In genomic region chr12:117084405-117085317, GRCh38 we compare ENCODE assay signal across 2 cellular contexts.
TF ChIP-seq lines count a peak whose summit lies in the region.

No MANE protein-coding gene starts in this region.

TF ChIP-seq in H1, 55 proteins besides CTCF, POLR2A, EP300 and RAD21:
- TF ChIP-seq CHD1 (IDR thresholded peaks at IDR 0.05; ENCODE audit: low read depth, low read length): no peak
- TF ChIP-seq RXRA (IDR thresholded peaks at IDR 0.05; ENCODE audit: insufficient read depth, low read depth, low read length): no peak
- TF ChIP-seq JUN (IDR thresholded peaks at IDR 0.05; ENCODE audit: low read depth, low read length): no peak
- TF ChIP-seq ATF2 (IDR thresholded peaks at IDR 0.05; ENCODE audit: low read length): no peak
- no peak for TF ChIP-seq SUZ12 (IDR thresholded peaks at IDR 0.05; ENCODE audit: low read length)
- TF ChIP-seq POU5F1 (IDR thresholded peaks at IDR 0.05; ENCODE audit: low read depth, low read length): no peak
- no peak for TF ChIP-seq ZNF274 (IDR thresholded peaks at IDR 0.05; ENCODE audit: borderline replicate concordance, extremely low read depth, low read length)
- no peak for TF ChIP-seq CHD7 (IDR thresholded peaks at IDR 0.05; ENCODE audit: insufficient replicate concordance, low read length)
- TF ChIP-seq SIRT6 (IDR thresholded peaks at IDR 0.05; ENCODE audit: low read length): no peak
- no peak for TF ChIP-seq CEBPB (IDR thresholded peaks at IDR 0.05; ENCODE audit: low read depth, low read length)
- TF ChIP-seq GTF2F1 (IDR thresholded peaks at IDR 0.05; ENCODE audit: borderline replicate concordance, low read depth, low read length): no peak
- TF ChIP-seq E2F6 (IDR thresholded peaks at IDR 0.05): no peak

TF ChIP-seq in HepG2, 621 proteins besides CTCF, POLR2A, EP300 and RAD21 (continues in another document):
- TF ChIP-seq ZNF687 (CRISPR knock-in tag; IDR thresholded peaks at IDR 0.05): peak; percentile 88
- TF ChIP-seq TSC22D2 (CRISPR knock-in tag; IDR thresholded peaks at IDR 0.05; ENCODE audit: borderline replicate concordance): no peak
- peak; percentile 66; the same call in 1 of the 2 replicates for TF ChIP-seq RXRA (CRISPR knock-in tag; IDR thresholded peaks at IDR 0.05)
- TF ChIP-seq RBM22 (optimal IDR thresholded peaks at IDR 0.05; ENCODE audit: low read length): peak; percentile 65
- peak; percentile 46 for TF ChIP-seq FOXP4 (CRISPR knock-in tag; IDR thresholded peaks at IDR 0.05)
- TF ChIP-seq MAZ (IDR thresholded peaks at IDR 0.05; ENCODE audit: borderline replicate concordance, low read depth, low read length): peak; percentile 51; the same call in 1 of the 2 replicates
- TF ChIP-seq MAZ (CRISPR knock-in tag; IDR thresholded peaks at IDR 0.05; ENCODE audit: low read depth): peak; percentile 46; the same call in 1 of the 2 replicates
- TF ChIP-seq ZBTB38 (CRISPR knock-in tag; IDR thresholded peaks at IDR 0.05): 0 out of 2 replicates have a peak, but pooled peaks have one; percentile 0
- 0 out of 2 replicates have a peak, but pooled peaks have one; percentile 36 for TF ChIP-seq IRF2 (CRISPR knock-in tag; IDR thresholded peaks at IDR 0.05)
- TF ChIP-seq NR2F2 (IDR thresholded peaks at IDR 0.05; ENCODE audit: borderline replicate concordance, low read depth): no peak
- TF ChIP-seq PAXIP1 (CRISPR knock-in tag; conservative IDR thresholded peaks at IDR 0.05): peak; percentile 64
- TF ChIP-seq GABPB1 (CRISPR knock-in tag; IDR thresholded peaks at IDR 0.05): peak; percentile 22; the same call in 1 of the 2 replicates
- TF ChIP-seq ARID5B (CRISPR knock-in tag; IDR thresholded peaks at IDR 0.05): peak; percentile 50
- TF ChIP-seq SALL1 (CRISPR knock-in tag; IDR thresholded peaks at IDR 0.05): peak; percentile 53
- TF ChIP-seq ZBTB7A (CRISPR knock-in tag; IDR thresholded peaks at IDR 0.05): 0 out of 2 replicates have a peak, but pooled peaks have one; percentile 13
- 0 out of 2 replicates have a peak, but pooled peaks have one; percentile 39 for TF ChIP-seq ZNF564 (CRISPR knock-in tag; IDR thresholded peaks at IDR 0.05)
- peak; percentile 54; the same call in 1 of the 2 replicates for TF ChIP-seq ESRRA (CRISPR knock-in tag; IDR thresholded peaks at IDR 0.05; ENCODE audit: low read depth)
- 0 out of 2 replicates have a peak, but pooled peaks have one; percentile 45 for TF ChIP-seq RCOR2 (CRISPR knock-in tag; IDR thresholded peaks at IDR 0.05)
- TF ChIP-seq TBX2 (CRISPR knock-in tag; IDR thresholded peaks at IDR 0.05; ENCODE audit: borderline replicate concordance): peak; percentile 51; the same call in 1 of the 2 replicates
- TF ChIP-seq AGO2 (optimal IDR thresholded peaks at IDR 0.05; ENCODE audit: low read depth, low read length): peak; percentile 51
- TF ChIP-seq ZNF451 (CRISPR knock-in tag; IDR thresholded peaks at IDR 0.05): no peak
- TF ChIP-seq NR2F1 (CRISPR knock-in tag; IDR thresholded peaks at IDR 0.05): peak; percentile 41 to 89; a peak in 3 of 4 replicates
- 0 out of 2 replicates have a peak, but pooled peaks have one; percentile 28 for TF ChIP-seq GATAD1 (CRISPR knock-in tag; IDR thresholded peaks at IDR 0.05)
- TF ChIP-seq DZIP1 (CRISPR knock-in tag; IDR thresholded peaks at IDR 0.05): no peak
- TF ChIP-seq SRY (CRISPR knock-in tag; IDR thresholded peaks at IDR 0.05): no peak
- TF ChIP-seq ZBTB37 (CRISPR knock-in tag; IDR thresholded peaks at IDR 0.05): no peak
- TF ChIP-seq RARA (CRISPR knock-in tag; IDR thresholded peaks at IDR 0.05): peak; percentile 68
- TF ChIP-seq DRAP1 (CRISPR knock-in tag; IDR thresholded peaks at IDR 0.05): no peak
- 0 out of 2 replicates have a peak, but pooled peaks have one; percentile 18 for TF ChIP-seq ZBTB7B (CRISPR knock-in tag; IDR thresholded peaks at IDR 0.05)
- TF ChIP-seq ZNF225 (CRISPR knock-in tag; IDR thresholded peaks at IDR 0.05): 0 out of 2 replicates have a peak, but pooled peaks have one; percentile 34
- no peak for TF ChIP-seq ZNF614 (CRISPR knock-in tag; IDR thresholded peaks at IDR 0.05; ENCODE audit: borderline replicate concordance)
- TF ChIP-seq ZNF770 (CRISPR knock-in tag; IDR thresholded peaks at IDR 0.05): peak; percentile 65; the same call in 1 of the 2 replicates
- TF ChIP-seq KLF9 (CRISPR knock-in tag; IDR thresholded peaks at IDR 0.05; ENCODE audit: low read depth): no peak
